8 cellular contexts compared by ENCODE assay signal in the genomic region with DNA sequence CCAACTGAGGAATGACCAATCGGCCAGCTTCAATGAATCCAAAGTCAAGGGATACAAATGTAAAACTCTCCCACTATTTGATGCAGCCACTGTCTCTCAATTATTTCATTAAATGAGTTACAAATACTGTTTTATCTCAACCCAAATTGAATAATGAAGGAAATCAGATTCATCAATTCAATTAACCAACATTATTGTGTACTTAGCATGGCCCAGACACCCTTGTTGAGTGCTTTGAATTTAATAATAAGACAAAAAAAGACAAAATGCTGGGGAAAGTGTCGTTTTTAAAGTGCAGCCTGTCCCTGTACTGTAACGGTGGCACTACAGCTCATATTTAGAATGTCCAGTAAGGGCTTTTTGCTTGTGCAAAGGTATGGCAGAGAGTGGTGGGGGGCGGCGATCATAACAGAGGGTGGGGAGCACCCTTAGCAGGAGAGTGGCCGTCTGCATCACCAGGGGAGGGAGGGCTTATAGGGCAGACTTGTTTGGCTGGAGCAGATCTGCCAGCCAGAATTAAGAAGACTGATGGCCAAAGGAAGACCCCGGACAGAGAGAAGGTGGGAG.
"Had no signal": no experiment of that assay in that cellular context is flagged by ENCODE, and none has a peak within 500 bp of the region (broad histone marks: within the 10 kb centered on the region; RNA-seq: fewer than 3 reads in every experiment).

No MANE protein-coding gene starts in this region.

- DNase-seq: H9, HCEC 1CT, IMR-90, KBM-7 had no signal

- H3K4me3 ChIP-seq: GM23338 had no signal

- FAIRE-seq: H1, H54 had no signal

- ATAC-seq: GM23338 had no signal

- H3K27ac ChIP-seq: HL-60 had no signal
